In the genomic region with DNA sequence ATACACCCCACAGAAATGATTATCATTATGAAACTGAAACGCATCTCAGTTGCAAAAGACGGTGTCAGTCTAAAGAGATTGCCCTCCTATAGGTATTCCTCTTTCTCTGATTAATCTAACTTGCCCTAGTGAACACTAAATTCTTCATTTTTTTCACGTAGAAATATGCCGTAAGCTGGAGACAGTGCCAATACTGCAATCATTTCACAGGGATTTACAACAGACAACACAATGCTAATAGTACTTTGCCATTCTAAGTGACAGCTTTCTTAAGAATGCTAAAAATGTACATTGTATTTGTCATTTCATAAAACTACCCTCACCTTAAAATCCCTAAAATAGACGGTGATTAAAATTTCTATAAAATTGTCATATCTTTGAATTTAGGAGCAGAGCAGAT, we compare ENCODE assay signal across 14 cellular contexts. TPM values are rescaled to one million over a fixed set of nuclear protein-coding genes. Genes with fewer than 3 reads are reported as not detected.
"Had no signal": no experiment of that assay in that cellular context is flagged by ENCODE, and none has a peak within 500 bp of the region (broad histone marks: within the 10 kb centered on the region; RNA-seq: fewer than 3 reads in every experiment).

No MANE protein-coding gene starts in this region.

- H3K27ac Mint-ChIP-seq: activated naive CD4-positive, alpha-beta T cell treated with anti-CD3 and anti-CD28 coated beads, Interleukin-2, amount 50 U/mL, for 24 hours; natural killer cell; stimulated activated effector memory CD8-positive, alpha-beta T cell treated with anti-CD3 and anti-CD28 coated beads, Interleukin-12 subunit alpha, Interleukin-12 subunit beta, amount 100 ng/mL, for 72 hours; T-helper 2 cell treated with Interferon-gamma antibody and Interleukin-4, amounts not matched to agents 5 μg/mL and 100 μg/mL, for 36 hours had no signal

- H3K36me3 ChIP-seq: brain microvascular endothelial cell, gastroesophageal sphincter, ovary, tibial nerve had no signal

- H3K4me3 Mint-ChIP-seq: activated naive CD4-positive, alpha-beta T cell treated with anti-CD3 and anti-CD28 coated beads, Interleukin-2, amount 50 U/mL, for 24 hours; natural killer cell; stimulated activated effector memory CD8-positive, alpha-beta T cell treated with anti-CD3 and anti-CD28 coated beads, Interleukin-12 subunit alpha, Interleukin-12 subunit beta, amount 100 ng/mL, for 72 hours; T-helper 2 cell treated with Interferon-gamma antibody and Interleukin-4, amounts not matched to agents 5 μg/mL and 100 μg/mL, for 36 hours had no signal

- H3K9me3 Mint-ChIP-seq: activated naive CD4-positive, alpha-beta T cell treated with anti-CD3 and anti-CD28 coated beads, Interleukin-2, amount 50 U/mL, for 24 hours; natural killer cell; stimulated activated effector memory CD8-positive, alpha-beta T cell treated with anti-CD3 and anti-CD28 coated beads, Interleukin-12 subunit alpha, Interleukin-12 subunit beta, amount 100 ng/mL, for 72 hours; T-helper 2 cell treated with Interferon-gamma antibody and Interleukin-4, amounts not matched to agents 5 μg/mL and 100 μg/mL, for 36 hours had no signal

- DNase-seq: activated CD4-positive, alpha-beta T cell treated with anti-CD3 and anti-CD28 coated beads, Interleukin-2, amount 50 U/mL, for 1 hour; amygdala; brain microvascular endothelial cell; natural killer cell; ovary; SW 1271 had no signal

- H3K27ac ChIP-seq: brain microvascular endothelial cell, ovary had no signal

- H3K4me1 Mint-ChIP-seq: stimulated activated effector memory CD8-positive, alpha-beta T cell treated with anti-CD3 and anti-CD28 coated beads, Interleukin-12 subunit alpha, Interleukin-12 subunit beta, amount 100 ng/mL, for 72 hours had no signal

- ATAC-seq: gastroesophageal sphincter; natural killer cell; stimulated activated effector memory CD8-positive, alpha-beta T cell treated with anti-CD3 and anti-CD28 coated beads, Interleukin-12 subunit alpha, Interleukin-12 subunit beta, amount 100 ng/mL, for 72 hours had no signal

- H3K36me3 Mint-ChIP-seq: activated naive CD4-positive, alpha-beta T cell treated with anti-CD3 and anti-CD28 coated beads, Interleukin-2, amount 50 U/mL, for 24 hours; natural killer cell; stimulated activated effector memory CD8-positive, alpha-beta T cell treated with anti-CD3 and anti-CD28 coated beads, Interleukin-12 subunit alpha, Interleukin-12 subunit beta, amount 100 ng/mL, for 72 hours had no signal

- H3K9me3 ChIP-seq: gastroesophageal sphincter, ovary, tibial nerve had no signal

- H3K4me3 ChIP-seq: gastroesophageal sphincter, lung, ovary had no signal

RNA-seq across cellular contexts. Expression of gene EBF3, which starts 9.2 kb away (rescaled TPM):
- total RNA-seq: chondrocyte, mononuclear cell, natural killer cell had no signal
